Comparison of ENCODE assay signal across 22 cellular contexts in the genomic region with DNA sequence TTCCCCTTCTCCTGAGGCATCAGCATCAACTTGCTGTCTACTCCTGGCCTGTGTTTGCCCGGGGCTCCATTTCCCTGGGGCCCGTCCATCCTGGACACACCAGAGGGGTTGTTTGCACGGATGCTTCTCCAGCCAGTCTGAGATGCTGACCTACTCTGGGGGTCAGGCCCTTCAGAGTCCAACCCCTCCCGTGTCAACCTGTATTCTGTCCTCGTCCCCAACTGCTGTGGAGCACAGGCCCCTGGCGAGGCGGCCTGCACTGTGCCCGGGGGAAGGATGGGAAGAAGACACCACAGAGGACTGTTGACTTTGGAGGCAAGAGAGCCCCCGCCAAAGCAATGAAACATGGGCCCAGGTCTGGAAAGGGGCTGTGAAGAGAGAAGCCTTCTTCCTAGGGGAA. TPM values are rescaled to one million over a fixed set of nuclear protein-coding genes. Genes with fewer than 3 reads are reported as not detected.
DNase-seq lines count a peak whose midpoint lies in the region; ATAC-seq, FAIRE-seq and TF ChIP-seq lines count a peak whose summit lies in the region.
"Had no signal": no experiment of that assay in that cellular context is flagged by ENCODE, and none has a peak within 500 bp of the region (broad histone marks: within the 10 kb centered on the region; RNA-seq: fewer than 3 reads in every experiment).

No MANE protein-coding gene starts in this region.

- peaks cover 0 to 13% (median 4%) of the 10 kb centered on the region in 4 donors for H3K4me1 ChIP-seq in right lobe of liver
- H3K4me1 ChIP-seq in HepG2 (ENCODE audit: insufficient read depth, low read length), result no peaks in the 10 kb centered on the region
- H3K4me1 ChIP-seq in neural progenitor cell, result peaks cover 12% of the 10 kb centered on the region
- H3K4me1 ChIP-seq: colonic mucosa had no signal

- 97% methylated on average over 7 of the region's 9 CpGs for WGBS in right lobe of liver (ENCODE audit: insufficient coverage, low coverage, low lambda C conversion rate, missing lambda C conversion rate)
- WGBS in HepG2 (ENCODE audit: low lambda C conversion rate), result 23% methylated on average over 3 of the region's 9 CpGs

- no peak overlapping the region for H3K4me3 Mint-ChIP-seq in neural progenitor cell
- H3K4me3 Mint-ChIP-seq: activated CD8-positive, alpha-beta memory T cell treated with anti-CD3 and anti-CD28 coated beads, Interleukin-2, amount 10 ng/mL, durations not matched to agents 7 days and 5 days; activated naive CD4-positive, alpha-beta T cell treated with anti-CD3 and anti-CD28 coated beads for 36 hours; IgD-negative memory B cell; immature natural killer cell; nephron had no signal

- H3K4me3 ChIP-seq in right lobe of liver (no peak overlapping the region), HepG2 (replicated peaks in 1 of 3; ENCODE audit: insufficient read depth in 1 of 3, low read depth in 2 of 3, low read length in 3 of 3) (no peak overlapping the region), neural progenitor cell (no peak overlapping the region)
- H3K4me3 ChIP-seq: colonic mucosa had no signal

- ATAC-seq in right lobe of liver (no peak), HepG2 (no peak), HG02623 (IDR thresholded peaks at IDR 0.05; ENCODE audit: unreplicated experiment) (no peak)
- ATAC-seq: activated CD8-positive, alpha-beta memory T cell treated with anti-CD3 and anti-CD28 coated beads, Interleukin-2, amount 10 ng/mL, durations not matched to agents 7 days and 5 days had no signal

- H3K27ac ChIP-seq in right lobe of liver, result no peak overlapping the region
- no peak overlapping the region for H3K27ac ChIP-seq in HepG2 (ENCODE audit: extremely low read length, insufficient read depth, low read length)
- no peak overlapping the region for H3K27ac ChIP-seq in neural progenitor cell
- H3K27ac ChIP-seq: colonic mucosa had no signal

- BruUV-seq in HepG2 (replicated peaks; lab: Mats Ljungman, UMichigan), result no TSS peak

- peak overlapping the region; percentile 31 for H3K27ac Mint-ChIP-seq in neural progenitor cell
- H3K27ac Mint-ChIP-seq: activated CD8-positive, alpha-beta memory T cell treated with anti-CD3 and anti-CD28 coated beads, Interleukin-2, amount 10 ng/mL, durations not matched to agents 7 days and 5 days; activated naive CD4-positive, alpha-beta T cell treated with anti-CD3 and anti-CD28 coated beads for 36 hours; IgD-negative memory B cell; immature natural killer cell; nephron had no signal

- TF ChIP-seq CTCF in right lobe of liver (IDR thresholded peaks at IDR 0.05) (no peak), HepG2 (CRISPR knock-in tag; IDR thresholded peaks at IDR 0.05) (no peak), neural progenitor cell (IDR thresholded peaks at IDR 0.05) (no peak)

- no peaks in the 10 kb centered on the region for H3K79me2 ChIP-seq in HepG2 (ENCODE audit: insufficient read depth, low read length)
- H3K79me2 ChIP-seq in neural progenitor cell (ENCODE audit: low read depth), result no peaks in the 10 kb centered on the region

- H3K27me3 ChIP-seq in right lobe of liver (no peaks in the 10 kb centered on the region), HepG2 (ENCODE audit: control insufficient read depth in 1 of 2, insufficient read depth in 2 of 2, low read length in 2 of 2) (peaks cover 1 to 24% of the 10 kb centered on the region in 2 experiments; a peak in 1 of 5 replicates), neural progenitor cell (no peaks in the 10 kb centered on the region)
- H3K27me3 ChIP-seq: colonic mucosa had no signal

- H3K9me3 ChIP-seq in right lobe of liver (no peaks in the 10 kb centered on the region), HepG2 (ENCODE audit: low read length) (no peaks in the 10 kb centered on the region), neural progenitor cell (ENCODE audit: low read depth) (no peaks in the 10 kb centered on the region)
- H3K9me3 ChIP-seq: colonic mucosa had no signal

- no peak for FAIRE-seq in HepG2 (lab: Jason Lieb, UNC)

- H3K36me3 ChIP-seq in right lobe of liver, result no peaks in the 10 kb centered on the region
- no peaks in the 10 kb centered on the region for H3K36me3 ChIP-seq in HepG2 (replicated peaks in 1 of 2; ENCODE audit: control insufficient read depth in 1 of 2, insufficient read depth in 2 of 2, low read length in 2 of 2)
- no peaks in the 10 kb centered on the region for H3K36me3 ChIP-seq in neural progenitor cell
- H3K36me3 ChIP-seq: colonic mucosa had no signal

- TF ChIP-seq POLR2A in right lobe of liver (IDR thresholded peaks at IDR 0.05) (no peak), HepG2 (IDR thresholded peaks at IDR 0.05; ENCODE audit: insufficient read depth in 1 of 2, low read depth in 2 of 2, low read length in 2 of 2) (no peak)

- H3K4me1 Mint-ChIP-seq in neural progenitor cell, result peaks cover 12% of the 10 kb centered on the region
- H3K4me1 Mint-ChIP-seq: activated CD8-positive, alpha-beta memory T cell treated with anti-CD3 and anti-CD28 coated beads, Interleukin-2, amount 10 ng/mL, durations not matched to agents 7 days and 5 days; IgD-negative memory B cell; immature natural killer cell had no signal

- H3K9ac ChIP-seq in HepG2 (ENCODE audit: insufficient read depth, low read depth, low read length), result no peak overlapping the region
- no peak overlapping the region for H3K9ac ChIP-seq in neural progenitor cell

- H3K27me3 Mint-ChIP-seq in neural progenitor cell (ENCODE audit: insufficient read depth, low read depth), result peaks cover 10% of the 10 kb centered on the region

- H2AFZ ChIP-seq in HepG2 (ENCODE audit: low read length), result no peak overlapping the region
- no peak overlapping the region for H2AFZ ChIP-seq in neural progenitor cell (replicated peaks)

- H3K36me3 Mint-ChIP-seq in neural progenitor cell, result no peaks in the 10 kb centered on the region
- H3K36me3 Mint-ChIP-seq: activated CD8-positive, alpha-beta memory T cell treated with anti-CD3 and anti-CD28 coated beads, Interleukin-2, amount 10 ng/mL, durations not matched to agents 7 days and 5 days; IgD-negative memory B cell; immature natural killer cell had no signal

- no peaks in the 10 kb centered on the region for H4K20me1 ChIP-seq in HepG2 (ENCODE audit: insufficient read depth, low read length)
- no peaks in the 10 kb centered on the region for H4K20me1 ChIP-seq in neural progenitor cell (ENCODE audit: low read depth)

- CTCF ChIA-PET in HepG2 (lab: Yijun Ruan, JAX; ENCODE audit: low intra/inter-chr PET ratio, low total read pairs), result no interaction called here

- no peak overlapping the region for H3K4me2 ChIP-seq in HepG2 (ENCODE audit: low read depth, low read length)
- H3K4me2 ChIP-seq in neural progenitor cell, result no peak overlapping the region

- in situ Hi-C loops in HepG2 (cut with HindIII; ENCODE audit: extremely low pct_ligation_motif_present, low pct_unique_long_range_greater_than_20kb), result loop anchor here (10.0 kb wide), 1 partner anchor 183 kb away; no protein-coding TSS in a partner anchor

- TF ChIP-seq RAD21 in HepG2 (CRISPR knock-in tag; IDR thresholded peaks at IDR 0.05), result no peak

- intact Hi-C loops in right lobe of liver (cut with DNase I) (no loop called here), HepG2 (cut with micrococcal nuclease; ENCODE audit: unreplicated experiment) (no loop called here)

- TF ChIP-seq EP300 in HepG2 (IDR thresholded peaks at IDR 0.05; ENCODE audit: low read depth in 2 of 2, low read length in 2 of 2), result no peak
- TF ChIP-seq EP300 in HepG2 (CRISPR knock-in tag; IDR thresholded peaks at IDR 0.05; ENCODE audit: borderline replicate concordance), result no peak

- H3F3A ChIP-seq in neural progenitor cell (ENCODE audit: low read depth), result no peaks in the 10 kb centered on the region

- DNase-seq in right lobe of liver, result peak; percentile 10 to 38 (median 34)
- no peak for DNase-seq in HepG2 (ENCODE audit: low spot score)
- no peak for DNase-seq in neural progenitor cell (ENCODE audit: low spot score)
- no peak for DNase-seq in T-helper 9 cell
- DNase-seq in stimulated activated CD4-positive, alpha-beta T cell treated with anti-CD3 and anti-CD28 coated beads, Interleukin-4, amount 100 ng/mL, for 24 hours, result no peak
- DNase-seq: activated naive CD4-positive, alpha-beta T cell treated with anti-CD3 and anti-CD28 coated beads for 36 hours; colonic mucosa; COR-L47; immature natural killer cell; mesendoderm; NCI-H1930; NCI-H446; NK-92 treated with Interleukin-12 subunit alpha and Interleukin-12 subunit beta, amount 100 ng/mL, for 24 hours; retina; RPMI8226 had no signal

- POLR2A ChIA-PET in HepG2 (lab: Yijun Ruan, JAX), result no interaction called here

- no peaks in the 10 kb centered on the region for H3K9me3 Mint-ChIP-seq in neural progenitor cell
- H3K9me3 Mint-ChIP-seq: activated naive CD4-positive, alpha-beta T cell treated with anti-CD3 and anti-CD28 coated beads for 36 hours; IgD-negative memory B cell; immature natural killer cell; nephron had no signal

RNA-seq across cellular contexts. Expression of a gene that starts 25.8 kb away (rescaled TPM):
- total RNA-seq in right lobe of liver (10 to 100 TPM; 12.3 to 19.1 (median 15.9) TPM), HepG2 (2016; rRNA removed; fragmentation: Illumina TruSeq; extraction: Trizol) (not detected in 2 replicates), neural progenitor cell (ENCODE audit: low replicate concordance) (0.71 and 1.3 TPM in 2 replicates)
- not detected in 2 replicates for total RNA-seq in HepG2 (2016; cell fraction: cytosol; rRNA removed; fragmentation: Illumina TruSeq; extraction: Trizol; ENCODE audit: low read depth)
- not detected in 2 replicates for total RNA-seq in HepG2 (2016; cell fraction: insoluble cytoplasmic fraction; rRNA removed; fragmentation: Illumina TruSeq; extraction: Trizol)
- total RNA-seq in HepG2 (2016; cell fraction: membrane; rRNA removed; fragmentation: Illumina TruSeq; extraction: Trizol), result not detected in 2 replicates
- not detected in 2 replicates for total RNA-seq in HepG2 (2016; cell fraction: nucleus; rRNA removed; fragmentation: Illumina TruSeq; extraction: Trizol)
- polyA plus RNA-seq in HepG2 (2011; rRNA removed), result not detected in 2 replicates
- polyA plus RNA-seq in HepG2 (2011; cell fraction: cytosol; rRNA removed), result not detected in 2 replicates
- 0.03 TPM in 1 of 2 replicates, not detected in the other for polyA plus RNA-seq in HepG2 (2011; cell fraction: nucleus; rRNA removed)
- polyA plus RNA-seq in HepG2 (2012), result not detected in 2 replicates
- polyA plus RNA-seq in HepG2 (2016; cell fraction: cytosol; fragmentation: Illumina TruSeq; extraction: Trizol; ENCODE audit: low read depth), result not detected in 2 replicates
- polyA plus RNA-seq in HepG2 (2016; cell fraction: insoluble cytoplasmic fraction; fragmentation: Illumina TruSeq; extraction: Trizol; ENCODE audit: low read depth), result not detected in 2 replicates
- not detected in 2 replicates for polyA plus RNA-seq in HepG2 (2016; cell fraction: membrane; fragmentation: Illumina TruSeq; extraction: Trizol; ENCODE audit: low read depth)
- polyA plus RNA-seq in HepG2 (2016; cell fraction: nucleus; fragmentation: Illumina TruSeq; extraction: Trizol; ENCODE audit: insufficient read depth, low read depth), result not detected in 2 replicates
- 20.4 TPM in 1 of 2 replicates, not detected in the other for polyA minus RNA-seq in HepG2 (2011; rRNA and poly(A)+ RNA removed; ENCODE audit: low replicate concordance)
- 0.20 TPM in 1 of 2 replicates, not detected in the other for polyA minus RNA-seq in HepG2 (2011; cell fraction: cytosol; rRNA and poly(A)+ RNA removed)
- polyA minus RNA-seq in HepG2 (2011; cell fraction: nucleus; rRNA and poly(A)+ RNA removed), result not detected in 2 replicates
- polyA plus RNA-seq: immature natural killer cell had no signal

RNA-seq across cellular contexts. Expression of a gene that starts 33.5 kb away (rescaled TPM):
- total RNA-seq in right lobe of liver (under 1 TPM; 0.21 to 0.79 (median 0.34) TPM), HepG2 (2016; rRNA removed; fragmentation: Illumina TruSeq; extraction: Trizol) (not detected in 2 replicates), neural progenitor cell (ENCODE audit: low replicate concordance) (not detected in 2 replicates)
- not detected in 2 replicates for total RNA-seq in HepG2 (2016; cell fraction: cytosol; rRNA removed; fragmentation: Illumina TruSeq; extraction: Trizol; ENCODE audit: low read depth)
- not detected in 2 replicates for total RNA-seq in HepG2 (2016; cell fraction: insoluble cytoplasmic fraction; rRNA removed; fragmentation: Illumina TruSeq; extraction: Trizol)
- not detected in 2 replicates for total RNA-seq in HepG2 (2016; cell fraction: membrane; rRNA removed; fragmentation: Illumina TruSeq; extraction: Trizol)
- total RNA-seq in HepG2 (2016; cell fraction: nucleus; rRNA removed; fragmentation: Illumina TruSeq; extraction: Trizol), result not detected in 2 replicates
- polyA plus RNA-seq in HepG2 (2011; rRNA removed), result not detected in 2 replicates
- not detected in 2 replicates for polyA plus RNA-seq in HepG2 (2011; cell fraction: cytosol; rRNA removed)
- polyA plus RNA-seq in HepG2 (2011; cell fraction: nucleus; rRNA removed), result not detected in 2 replicates
- polyA plus RNA-seq in HepG2 (2012), result not detected in 2 replicates
- polyA plus RNA-seq in HepG2 (2016; cell fraction: cytosol; fragmentation: Illumina TruSeq; extraction: Trizol; ENCODE audit: low read depth), result not detected in 2 replicates
- polyA plus RNA-seq in HepG2 (2016; cell fraction: insoluble cytoplasmic fraction; fragmentation: Illumina TruSeq; extraction: Trizol; ENCODE audit: low read depth), result not detected in 2 replicates
- polyA plus RNA-seq in HepG2 (2016; cell fraction: membrane; fragmentation: Illumina TruSeq; extraction: Trizol; ENCODE audit: low read depth), result not detected in 2 replicates
- not detected in 2 replicates for polyA plus RNA-seq in HepG2 (2016; cell fraction: nucleus; fragmentation: Illumina TruSeq; extraction: Trizol; ENCODE audit: insufficient read depth, low read depth)
- 0.14 TPM in 1 of 2 replicates, not detected in the other for polyA minus RNA-seq in HepG2 (2011; rRNA and poly(A)+ RNA removed; ENCODE audit: low replicate concordance)
- polyA minus RNA-seq in HepG2 (2011; cell fraction: cytosol; rRNA and poly(A)+ RNA removed), result not detected in 2 replicates
- polyA minus RNA-seq in HepG2 (2011; cell fraction: nucleus; rRNA and poly(A)+ RNA removed), result not detected in 2 replicates
- total RNA-seq: activated CD8-positive, alpha-beta memory T cell treated with anti-CD3 and anti-CD28 coated beads, Interleukin-2, amount 10 ng/mL, durations not matched to agents 7 days and 5 days; glomerular endothelial cell; T-helper 1 cell treated with Interleukin-12 subunit alpha and Interleukin-12 subunit beta and Interleukin-4 antibody, amounts not matched to agents 30 ng/mL and 1 ng/mL, for 36 hours had no signal
- polyA plus RNA-seq: IgD-negative memory B cell, immature natural killer cell had no signal

RNA-seq across cellular contexts. Expression of a gene that starts 50.0 kb away (rescaled TPM):
- under 1 TPM in 4 of 6 experiments, not detected in 2; 0.07 to 0.42 (median 0.13) TPM for total RNA-seq in right lobe of liver
- not detected in 2 replicates for total RNA-seq in HepG2 (2016; rRNA removed; fragmentation: Illumina TruSeq; extraction: Trizol)
- not detected in 2 replicates for total RNA-seq in HepG2 (2016; cell fraction: cytosol; rRNA removed; fragmentation: Illumina TruSeq; extraction: Trizol; ENCODE audit: low read depth)
- not detected in 2 replicates for total RNA-seq in HepG2 (2016; cell fraction: insoluble cytoplasmic fraction; rRNA removed; fragmentation: Illumina TruSeq; extraction: Trizol)
- total RNA-seq in HepG2 (2016; cell fraction: membrane; rRNA removed; fragmentation: Illumina TruSeq; extraction: Trizol), result not detected in 2 replicates
- not detected in 2 replicates for total RNA-seq in HepG2 (2016; cell fraction: nucleus; rRNA removed; fragmentation: Illumina TruSeq; extraction: Trizol)
- not detected in 2 replicates for polyA plus RNA-seq in HepG2 (2011; rRNA removed)
- not detected in 2 replicates for polyA plus RNA-seq in HepG2 (2011; cell fraction: cytosol; rRNA removed)
- polyA plus RNA-seq in HepG2 (2011; cell fraction: nucleus; rRNA removed), result not detected in 2 replicates
- polyA plus RNA-seq in HepG2 (2012), result not detected in 2 replicates
- polyA plus RNA-seq in HepG2 (2016; cell fraction: cytosol; fragmentation: Illumina TruSeq; extraction: Trizol; ENCODE audit: low read depth), result not detected in 2 replicates
- polyA plus RNA-seq in HepG2 (2016; cell fraction: insoluble cytoplasmic fraction; fragmentation: Illumina TruSeq; extraction: Trizol; ENCODE audit: low read depth), result not detected in 2 replicates
- polyA plus RNA-seq in HepG2 (2016; cell fraction: membrane; fragmentation: Illumina TruSeq; extraction: Trizol; ENCODE audit: low read depth), result not detected in 2 replicates
- not detected in 2 replicates for polyA plus RNA-seq in HepG2 (2016; cell fraction: nucleus; fragmentation: Illumina TruSeq; extraction: Trizol; ENCODE audit: insufficient read depth, low read depth)
- not detected in 2 replicates for polyA minus RNA-seq in HepG2 (2011; rRNA and poly(A)+ RNA removed; ENCODE audit: low replicate concordance)
- polyA minus RNA-seq in HepG2 (2011; cell fraction: cytosol; rRNA and poly(A)+ RNA removed), result not detected in 2 replicates
- not detected in 2 replicates for polyA minus RNA-seq in HepG2 (2011; cell fraction: nucleus; rRNA and poly(A)+ RNA removed)
- total RNA-seq in neural progenitor cell (ENCODE audit: low replicate concordance), result 0.28 and 1.9 TPM in 2 replicates
- total RNA-seq: activated CD8-positive, alpha-beta memory T cell treated with anti-CD3 and anti-CD28 coated beads, Interleukin-2, amount 10 ng/mL, durations not matched to agents 7 days and 5 days; activated naive CD4-positive, alpha-beta T cell treated with anti-CD3 and anti-CD28 coated beads for 36 hours; colonic mucosa; glomerular endothelial cell; subcutaneous adipose tissue; T-helper 1 cell treated with Interleukin-12 subunit alpha and Interleukin-12 subunit beta and Interleukin-4 antibody, amounts not matched to agents 30 ng/mL and 1 ng/mL, for 36 hours had no signal
- polyA plus RNA-seq: IgD-negative memory B cell, immature natural killer cell had no signal

RNA-seq across cellular contexts. Expression of a gene that starts 55.3 kb away (rescaled TPM):
- total RNA-seq in right lobe of liver (not detected), HepG2 (2016; rRNA removed; fragmentation: Illumina TruSeq; extraction: Trizol) (not detected in 2 replicates), neural progenitor cell (ENCODE audit: low replicate concordance) (not detected in 2 replicates)
- not detected in 2 replicates for total RNA-seq in HepG2 (2016; cell fraction: cytosol; rRNA removed; fragmentation: Illumina TruSeq; extraction: Trizol; ENCODE audit: low read depth)
- total RNA-seq in HepG2 (2016; cell fraction: insoluble cytoplasmic fraction; rRNA removed; fragmentation: Illumina TruSeq; extraction: Trizol), result not detected in 2 replicates
- total RNA-seq in HepG2 (2016; cell fraction: membrane; rRNA removed; fragmentation: Illumina TruSeq; extraction: Trizol), result not detected in 2 replicates
- not detected in 2 replicates for total RNA-seq in HepG2 (2016; cell fraction: nucleus; rRNA removed; fragmentation: Illumina TruSeq; extraction: Trizol)
- polyA plus RNA-seq in HepG2 (2011; rRNA removed), result not detected in 2 replicates
- polyA plus RNA-seq in HepG2 (2011; cell fraction: cytosol; rRNA removed), result not detected in 2 replicates
- polyA plus RNA-seq in HepG2 (2011; cell fraction: nucleus; rRNA removed), result not detected in 2 replicates
- polyA plus RNA-seq in HepG2 (2012), result not detected in 2 replicates
- not detected in 2 replicates for polyA plus RNA-seq in HepG2 (2016; cell fraction: cytosol; fragmentation: Illumina TruSeq; extraction: Trizol; ENCODE audit: low read depth)
- not detected in 2 replicates for polyA plus RNA-seq in HepG2 (2016; cell fraction: insoluble cytoplasmic fraction; fragmentation: Illumina TruSeq; extraction: Trizol; ENCODE audit: low read depth)
- not detected in 2 replicates for polyA plus RNA-seq in HepG2 (2016; cell fraction: membrane; fragmentation: Illumina TruSeq; extraction: Trizol; ENCODE audit: low read depth)
- polyA plus RNA-seq in HepG2 (2016; cell fraction: nucleus; fragmentation: Illumina TruSeq; extraction: Trizol; ENCODE audit: insufficient read depth, low read depth), result not detected in 2 replicates
- polyA minus RNA-seq in HepG2 (2011; rRNA and poly(A)+ RNA removed; ENCODE audit: low replicate concordance), result not detected in 2 replicates
- not detected in 2 replicates for polyA minus RNA-seq in HepG2 (2011; cell fraction: cytosol; rRNA and poly(A)+ RNA removed)
- not detected in 2 replicates for polyA minus RNA-seq in HepG2 (2011; cell fraction: nucleus; rRNA and poly(A)+ RNA removed)
- total RNA-seq: activated CD8-positive, alpha-beta memory T cell treated with anti-CD3 and anti-CD28 coated beads, Interleukin-2, amount 10 ng/mL, durations not matched to agents 7 days and 5 days; activated naive CD4-positive, alpha-beta T cell treated with anti-CD3 and anti-CD28 coated beads for 36 hours; colonic mucosa; glomerular endothelial cell; subcutaneous adipose tissue; T-helper 1 cell treated with Interleukin-12 subunit alpha and Interleukin-12 subunit beta and Interleukin-4 antibody, amounts not matched to agents 30 ng/mL and 1 ng/mL, for 36 hours had no signal
- polyA plus RNA-seq: IgD-negative memory B cell, immature natural killer cell had no signal

Comparison
In these comparisons a context has a peak if more than half of its experiments do, and no peak if none do; other contexts are left out.
1. DNase-seq: peak in right lobe of liver (3 of 3); none in HepG2 (single experiment), neural progenitor cell (single experiment), T-helper 9 cell (single experiment) and stimulated activated CD4-positive, alpha-beta T cell treated with anti-CD3 and anti-CD28 coated beads, Interleukin-4, amount 100 ng/mL, for 24 hours (single experiment).